In genomic region chr16:85306793-85307551, GRCh38 we compare ENCODE assay signal across 12 cellular contexts.
A peak's percentile ranks its signal among the peaks of the same experiment; 100 is the strongest.
DNase-seq lines count a peak whose midpoint lies in the region; ATAC-seq, FAIRE-seq and TF ChIP-seq lines count a peak whose summit lies in the region.
"Had no signal": no experiment of that assay in that cellular context is flagged by ENCODE, and none has a peak within 500 bp of the region (broad histone marks: within the 10 kb centered on the region; RNA-seq: fewer than 3 reads in every experiment).

No MANE protein-coding gene starts in this region.

- H3K27ac ChIP-seq in K562 (ENCODE audit: extremely low read depth, low read depth, low read length) = peak overlapping the region; percentile 87
- H3K27ac ChIP-seq in smooth muscle cell (ENCODE audit: low read depth) = no peak overlapping the region
- H3K27ac ChIP-seq: 22Rv1 had no signal

- peak overlapping the region; percentile 86 for H3K27ac Mint-ChIP-seq in T-helper 1 cell treated with Interleukin-12 subunit alpha and Interleukin-12 subunit beta and Interleukin-4 antibody, amounts not matched to agents 30 μg/mL and 1 μg/mL, for 36 hours

- no peaks in the 10 kb centered on the region for H3K27me3 ChIP-seq in K562 (ENCODE audit: control insufficient read depth in 2 of 2, insufficient read depth in 2 of 2, low read length in 2 of 2)
- no peaks in the 10 kb centered on the region for H3K27me3 ChIP-seq in smooth muscle cell (ENCODE audit: low read depth)

- no peak for FAIRE-seq in K562 (lab: Jason Lieb, UNC)
- FAIRE-seq: islet of Langerhans had no signal

- peak overlapping the region; percentile 11; the same call in 1 of the 2 replicates for H3K4me3 ChIP-seq in Jurkat, Clone E6-1 (ENCODE audit: low read length)
- H3K4me3 ChIP-seq in K562 (no peak overlapping the region), smooth muscle cell (no peak overlapping the region)

- H3F3A ChIP-seq in smooth muscle cell (ENCODE audit: low read depth) = peaks cover 8% of the 10 kb centered on the region

- in situ Hi-C loops in K562 (cut with MboI) = no loop called here

- H3K9ac ChIP-seq in K562 (ENCODE audit: insufficient read depth in 1 of 2, low read depth in 2 of 2, low read length in 2 of 2) = peak overlapping the region; percentile 48 to 83; a peak in 3 of 4 replicates
- H3K9ac ChIP-seq in smooth muscle cell (ENCODE audit: low read depth) = no peak overlapping the region

- TF ChIP-seq POLR2A in K562 (conservative IDR thresholded peaks at IDR 0.05) = no peak

- no peaks in the 10 kb centered on the region for H3K36me3 ChIP-seq in K562 (ENCODE audit: control insufficient read depth, insufficient read depth, low read length)
- H3K36me3 ChIP-seq in smooth muscle cell (ENCODE audit: low read depth) = no peaks in the 10 kb centered on the region

- TF ChIP-seq CTCF in K562 (IDR thresholded peaks at IDR 0.05 in 2 of 3, conservative IDR thresholded peaks at IDR 0.05 in 1 of 3; ENCODE audit: insufficient read depth in 2 of 3, low read depth in 1 of 3, low read length in 3 of 3) = no peak
- TF ChIP-seq CTCF in smooth muscle cell (IDR thresholded peaks at IDR 0.05; ENCODE audit: borderline replicate concordance, insufficient read depth, poor library complexity, severe bottlenecking) = no peak

- intact Hi-C loops in K562 (cut with micrococcal nuclease) = loop anchor here (10.0 kb wide), 1 partner anchor 308 kb away; the partner anchor contains the start of gene GSE1

- TF ChIP-seq RAD21 in K562 (CRISPR knock-in tag; conservative IDR thresholded peaks at IDR 0.05 in 1 of 2, IDR thresholded peaks at IDR 0.05 in 1 of 2) = no peak

- no TSS peak for BruUV-seq in K562 (replicated peaks; lab: Mats Ljungman, UMichigan)

- WGBS in K562 (ENCODE audit: insufficient coverage, low coverage, missing lambda C conversion rate) = 66% methylated on average over 19 of the region's 19 CpGs
- 90% methylated on average over 19 of the region's 19 CpGs for WGBS in smooth muscle cell (ENCODE audit: low lambda C conversion rate)

- H3K9me1 ChIP-seq in K562 (ENCODE audit: control insufficient read depth, insufficient read depth, low read length) = peaks cover 6% of the 10 kb centered on the region

- H2AFZ ChIP-seq in K562 (ENCODE audit: low read depth, low read length) = peak overlapping the region; percentile 98; the same call in 1 of the 2 replicates
- no peak overlapping the region for H2AFZ ChIP-seq in smooth muscle cell (ENCODE audit: low read depth)

- no peaks in the 10 kb centered on the region for H3K36me3 Mint-ChIP-seq in T-helper 1 cell treated with Interleukin-12 subunit alpha and Interleukin-12 subunit beta and Interleukin-4 antibody, amounts not matched to agents 30 μg/mL and 1 μg/mL, for 36 hours (ENCODE audit: low read depth)
- H3K36me3 Mint-ChIP-seq: IgD-negative memory B cell had no signal

- no peaks in the 10 kb centered on the region for H3K9me3 Mint-ChIP-seq in T-helper 1 cell treated with Interleukin-12 subunit alpha and Interleukin-12 subunit beta and Interleukin-4 antibody, amounts not matched to agents 30 μg/mL and 1 μg/mL, for 36 hours
- H3K9me3 Mint-ChIP-seq: IgD-negative memory B cell had no signal

- no peak for TF ChIP-seq EP300 in K562 (IDR thresholded peaks at IDR 0.05; ENCODE audit: low read length)

- H3K4me1 Mint-ChIP-seq in T-helper 1 cell treated with Interleukin-12 subunit alpha and Interleukin-12 subunit beta and Interleukin-4 antibody, amounts not matched to agents 30 μg/mL and 1 μg/mL, for 36 hours (ENCODE audit: low read depth) = peaks cover 43% of the 10 kb centered on the region

- CTCF ChIA-PET in K562 (lab: Yijun Ruan, JAX; ENCODE audit: low intra/inter-chr PET ratio) = no interaction called here

- no peak overlapping the region for H3K4me3 Mint-ChIP-seq in T-helper 1 cell treated with Interleukin-12 subunit alpha and Interleukin-12 subunit beta and Interleukin-4 antibody, amounts not matched to agents 30 μg/mL and 1 μg/mL, for 36 hours

- H3K9me3 ChIP-seq in K562 (replicated peaks; ENCODE audit: control insufficient read depth, insufficient read depth, low read depth, low read length) (no peaks in the 10 kb centered on the region), smooth muscle cell (replicated peaks; ENCODE audit: low read depth) (no peaks in the 10 kb centered on the region)

- peaks cover 8% of the 10 kb centered on the region; the same call in 1 of the 2 replicates for H4K20me1 ChIP-seq in K562 (replicated peaks; ENCODE audit: control insufficient read depth, insufficient read depth, low read length)
- H4K20me1 ChIP-seq in smooth muscle cell (ENCODE audit: low read depth) = peaks cover 90% of the 10 kb centered on the region

- DNase-seq in T-helper 1 cell = no peak
- DNase-seq in Jurkat, Clone E6-1 (ENCODE audit: low read depth, low spot score) = no peak
- DNase-seq in K562 (ENCODE audit: extremely low read depth in 1 of 4, low spot score in 3 of 4) = no peak
- no peak for DNase-seq in smooth muscle cell (lab: John Stamatoyannopoulos, UW; ENCODE audit: unreplicated experiment)
- DNase-seq in epidermal melanocyte (ENCODE audit: insufficient read length, low spot score) = no peak
- DNase-seq in NAMALWA (ENCODE audit: low spot score) = no peak
- DNase-seq in amygdala (lab: John Stamatoyannopoulos, UW) = no peak
- DNase-seq: NCI-H1930 had no signal

- peaks cover 64 to 94% of the 10 kb centered on the region in 2 experiments for H3K4me1 ChIP-seq in K562 (replicated peaks in 1 of 2; ENCODE audit: control insufficient read depth in 2 of 2, insufficient read depth in 2 of 2, low read length in 2 of 2)
- peaks cover 21% of the 10 kb centered on the region for H3K4me1 ChIP-seq in smooth muscle cell (ENCODE audit: low read depth)

- H3K27me3 Mint-ChIP-seq in T-helper 1 cell treated with Interleukin-12 subunit alpha and Interleukin-12 subunit beta and Interleukin-4 antibody, amounts not matched to agents 30 μg/mL and 1 μg/mL, for 36 hours (ENCODE audit: low read depth) = no peaks in the 10 kb centered on the region

- POLR2A ChIA-PET in K562 (lab: Yijun Ruan, JAX) = interaction anchor here (0.6 to 6.9 kb wide), 7 partner anchors 15 to 320 kb away, joined by 3 to 60 read pairs (median 4); no protein-coding TSS in a partner anchor

- ATAC-seq in K562 = no peak

- peaks cover 38% of the 10 kb centered on the region; the same call in 2 of the 3 replicates for H3K79me2 ChIP-seq in K562 (ENCODE audit: control insufficient read depth, insufficient read depth, low read length)
- no peaks in the 10 kb centered on the region for H3K79me2 ChIP-seq in smooth muscle cell (ENCODE audit: low read depth)

- H3K4me2 ChIP-seq in K562 (ENCODE audit: insufficient read depth, low read length) = no peak overlapping the region
- peak overlapping the region; percentile 35 for H3K4me2 ChIP-seq in smooth muscle cell

TF ChIP-seq in K562, 482 proteins besides CTCF, POLR2A, EP300 and RAD21 (continues in another document):
- TF ChIP-seq HNRNPL (IDR thresholded peaks at IDR 0.05; ENCODE audit: low read depth, low read length) (no peak), ELF1 (tag; IDR thresholded peaks at IDR 0.05) (no peak), ZNF212 (CRISPR knock-in tag; IDR thresholded peaks at IDR 0.05) (no peak), KDM2B (CRISPR knock-in tag; IDR thresholded peaks at IDR 0.05) (no peak), GTF2B (IDR thresholded peaks at IDR 0.05; ENCODE audit: extremely low read depth, insufficient read length) (no peak), IFI16 (CRISPR knock-in tag; IDR thresholded peaks at IDR 0.05) (no peak), EGR1 (conservative IDR thresholded peaks at IDR 0.05) (0 out of 2 replicates have a peak, but pooled peaks have one; percentile 16), RFX7 (CRISPR knock-in tag; IDR thresholded peaks at IDR 0.05) (no peak), ZNF146 (CRISPR knock-in tag; IDR thresholded peaks at IDR 0.05; ENCODE audit: unreplicated experiment) (no peak), POLR2G (IDR thresholded peaks at IDR 0.05; ENCODE audit: low read depth, low read length) (peak; percentile 18; the same call in 1 of the 2 replicates), STAG1 (CRISPR knock-in tag; IDR thresholded peaks at IDR 0.05; ENCODE audit: borderline replicate concordance) (no peak), SLC30A9 (CRISPR knock-in tag; IDR thresholded peaks at IDR 0.05) (no peak), BRF1 (IDR thresholded peaks at IDR 0.05; ENCODE audit: borderline replicate concordance, extremely low read depth, insufficient read length) (no peak), RBM22 (IDR thresholded peaks at IDR 0.05; ENCODE audit: low read depth, low read length, poor library complexity, severe bottlenecking) (peak; percentile 38), FOXP4 (CRISPR knock-in tag; IDR thresholded peaks at IDR 0.05; ENCODE audit: borderline replicate concordance) (no peak)
